Comparison of ENCODE assay signal across 8 cellular contexts in the genomic region with DNA sequence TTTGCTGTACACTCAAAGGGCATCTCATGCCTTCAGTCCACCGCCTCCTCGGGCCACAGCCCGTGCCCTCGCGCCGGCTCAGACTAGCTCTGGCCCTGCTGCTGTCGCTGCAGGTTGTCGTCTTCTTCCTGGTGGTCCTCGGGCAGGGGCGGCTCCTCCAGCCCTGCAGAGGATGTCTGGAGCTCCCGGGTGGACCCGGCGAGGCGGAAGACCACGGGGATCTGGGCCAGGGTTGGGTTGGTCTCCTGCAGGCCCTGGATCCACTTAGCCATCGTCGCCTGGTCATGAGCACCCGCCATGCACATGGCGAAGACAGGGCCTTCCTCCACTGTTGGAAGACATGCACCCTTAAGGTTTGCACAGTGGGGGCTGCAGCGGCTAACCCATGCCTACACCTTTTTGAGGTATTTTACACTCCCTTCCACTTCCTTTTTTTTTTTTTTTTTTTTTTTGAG. TPM values are rescaled to one million over a fixed set of nuclear protein-coding genes. Genes with fewer than 3 reads are reported as not detected.
A peak's percentile ranks its signal among the peaks of the same experiment; 100 is the strongest.
DNase-seq lines count a peak whose midpoint lies in the region; ATAC-seq and TF ChIP-seq lines count a peak whose summit lies in the region.

No MANE protein-coding gene starts in this region.

- peak; percentile 56 for DNase-seq in NOMO-1 treated with dmso at 0.1 percent for 144 hours (lab: John Stamatoyannopoulos, UW; ENCODE audit: unreplicated experiment)
- no peak for DNase-seq in NOMO-1 treated with DMSO at 0.1 percent for 48 hours (lab: John Stamatoyannopoulos, UW; ENCODE audit: unreplicated experiment)
- no peak for DNase-seq in WERI-Rb-1
- peak in 1 of 2 donors; percentile 52 for DNase-seq in heart right ventricle
- no peak for DNase-seq in NCI-H2227 treated with DMSO at 0.1 percent for 48 hours (lab: John Stamatoyannopoulos, UW)
- no peak for DNase-seq in GOT3 (lab: John Stamatoyannopoulos, UW)

- intact Hi-C loops in heart right ventricle (cut with DNase I): no loop called here

- ATAC-seq in HG03039 (IDR thresholded peaks at IDR 0.05; ENCODE audit: unreplicated experiment) (peak; percentile 19), heart right ventricle (peak; percentile 10 to 48 (median 32))

- peak overlapping the region; percentile 69 for H3K4me3 ChIP-seq in WERI-Rb-1 (ENCODE audit: low read depth, low read length)
- H3K4me3 ChIP-seq in heart right ventricle: peak overlapping the region; percentile 70 to 100 (median 98)
- peak overlapping the region; percentile 81 to 99 (median 96) for H3K4me3 ChIP-seq in skin epidermis

- TF ChIP-seq CTCF in WERI-Rb-1 (IDR thresholded peaks at IDR 0.05; ENCODE audit: low read depth, low read length) (no peak), heart right ventricle (IDR thresholded peaks at IDR 0.05) (no peak)

- H3K9me3 ChIP-seq in WERI-Rb-1 (ENCODE audit: severe bottlenecking): no peaks in the 10 kb centered on the region
- no peaks in the 10 kb centered on the region for H3K9me3 ChIP-seq in heart right ventricle

- peak overlapping the region; percentile 91 for H3K27ac ChIP-seq in WERI-Rb-1
- peak overlapping the region; percentile 21 to 99 (median 96) for H3K27ac ChIP-seq in heart right ventricle
- peak overlapping the region in 19 of 21 experiments; percentile 88 to 99 (median 96) for H3K27ac ChIP-seq in skin epidermis

- H3K36me3 ChIP-seq in WERI-Rb-1 (peaks cover 6% of the 10 kb centered on the region; the same call in 1 of the 2 replicates), heart right ventricle (peaks cover 0 to 35% (median 2%) of the 10 kb centered on the region in 9 donors)

- H3K27me3 ChIP-seq in WERI-Rb-1 (ENCODE audit: insufficient read depth, low read depth, severe bottlenecking) (no peaks in the 10 kb centered on the region), heart right ventricle (no peaks in the 10 kb centered on the region)

- WGBS in heart right ventricle, 2 donors: 28 to 31% methylated on average over 20 of the region's 20 CpGs

- H3K4me1 ChIP-seq in heart right ventricle: peaks cover 0 to 16% (median 11%) of the 10 kb centered on the region in 9 donors

RNA-seq across cellular contexts. Expression of gene ZNF653, which starts 0.5 kb away (rescaled TPM):
- 1 to 10 TPM; 2.3 to 6.2 (median 4.0) TPM for total RNA-seq in heart right ventricle
- 1 to 10 TPM; 5.9 to 7.8 TPM for polyA plus RNA-seq in heart right ventricle

RNA-seq across cellular contexts. Expression of gene ECSIT, which starts 22.8 kb away (rescaled TPM):
- total RNA-seq in heart right ventricle: 100 to 1,000 TPM in 9 of 10 donors, 10 to 100 TPM in 1; 86.8 to 162 (median 131) TPM
- polyA plus RNA-seq in heart right ventricle: 100 to 1,000 TPM; 164 to 226 TPM

RNA-seq across cellular contexts. Expression of gene ELAVL3, which starts 25.3 kb away (rescaled TPM):
- under 1 TPM in 7 of 10 donors, not detected in 3; 0.07 to 0.44 (median 0.23) TPM for total RNA-seq in heart right ventricle
- polyA plus RNA-seq in heart right ventricle: under 1 TPM; 0.10 to 0.15 TPM

RNA-seq across cellular contexts. Expression of gene CNN1, which starts 32.5 kb away (rescaled TPM):
- total RNA-seq in heart right ventricle: 100 to 1,000 TPM in 7 of 10 donors, 10 to 100 TPM in 3; 63.4 to 267 (median 163) TPM
- 100 to 1,000 TPM; 114 to 678 TPM for polyA plus RNA-seq in heart right ventricle

RNA-seq across cellular contexts. Expression of gene ELOF1, which starts 52.9 kb away (rescaled TPM):
- total RNA-seq in heart right ventricle: 10 to 100 TPM; 24.9 to 37.5 (median 30.9) TPM
- 10 to 100 TPM; 52.2 to 91.0 TPM for polyA plus RNA-seq in heart right ventricle
